8 cellular contexts compared by ENCODE assay signal in genomic region chr6:108947114-108947854, GRCh38.
A peak's percentile ranks its signal among the peaks of the same experiment; 100 is the strongest.
DNase-seq lines count a peak whose midpoint lies in the region; ATAC-seq and TF ChIP-seq lines count a peak whose summit lies in the region.

No MANE protein-coding gene starts in this region.

- no peak overlapping the region for H3K27ac Mint-ChIP-seq in activated CD8-positive, alpha-beta T cell treated with anti-CD3 and anti-CD28 coated beads for 36 hours

- in situ Hi-C loops in gastrocnemius medialis (cut with MboI; ENCODE audit: low sequenced_read_pairs in 4 of 4), result loop anchor here in 3 of 4 donors (10.0 to 25.0 kb wide), 2 partner anchors 115 to 128 kb away; no protein-coding TSS in a partner anchor

- H3K4me1 ChIP-seq in gastrocnemius medialis (peaks cover 66 to 68% of the 10 kb centered on the region in 2 donors), A673 (ENCODE audit: insufficient read depth, low read length, poor library complexity, severe bottlenecking) (no peaks in the 10 kb centered on the region)

- no peaks in the 10 kb centered on the region for H3K36me3 ChIP-seq in gastrocnemius medialis
- H3K36me3 ChIP-seq in A673 (ENCODE audit: insufficient read depth, low read length, poor library complexity, severe bottlenecking), result no peaks in the 10 kb centered on the region

- H3K27me3 ChIP-seq in gastrocnemius medialis, result no peaks in the 10 kb centered on the region
- no peaks in the 10 kb centered on the region for H3K27me3 ChIP-seq in A673 (replicated peaks; ENCODE audit: insufficient read depth, low read depth, low read length, poor library complexity)

- H3K36me3 Mint-ChIP-seq in activated CD8-positive, alpha-beta T cell treated with anti-CD3 and anti-CD28 coated beads for 36 hours (ENCODE audit: low read depth), result no peaks in the 10 kb centered on the region

- no peak overlapping the region for H3K4me3 Mint-ChIP-seq in activated CD8-positive, alpha-beta T cell treated with anti-CD3 and anti-CD28 coated beads for 36 hours

- peak; percentile 60 for DNase-seq in ELR (ENCODE audit: low read depth)
- peak; percentile 75 for DNase-seq in fibroblast of the conjunctiva (ENCODE audit: low read depth)
- no peak for DNase-seq in gastrocnemius medialis
- DNase-seq in A673 (ENCODE audit: low spot score), result no peak
- no peak for DNase-seq in activated CD8-positive, alpha-beta T cell treated with anti-CD3 and anti-CD28 coated beads for 36 hours

- H3K4me1 Mint-ChIP-seq in activated CD8-positive, alpha-beta T cell treated with anti-CD3 and anti-CD28 coated beads for 36 hours (ENCODE audit: low read depth), result peaks cover 35% of the 10 kb centered on the region

- H3K9me3 ChIP-seq in gastrocnemius medialis, result no peaks in the 10 kb centered on the region
- no peaks in the 10 kb centered on the region for H3K9me3 ChIP-seq in A673 (ENCODE audit: low read depth, low read length, poor library complexity, severe bottlenecking)

- ATAC-seq in gastrocnemius medialis, result peak in 1 of 2 donors; percentile 14
- ATAC-seq in HG02798 (IDR thresholded peaks at IDR 0.05; ENCODE audit: poor library complexity, unreplicated experiment), result no peak
- ATAC-seq in GM18870 (IDR thresholded peaks at IDR 0.05; ENCODE audit: unreplicated experiment), result no peak
- no peak for ATAC-seq in activated CD8-positive, alpha-beta T cell treated with anti-CD3 and anti-CD28 coated beads for 36 hours

- no TSS peak for BruUV-seq in A673 (replicated peaks; lab: Mats Ljungman, UMichigan)

- intact Hi-C loops in gastrocnemius medialis (cut with DNase I; ENCODE audit: low total_unique reads), result loop anchor here (5.0 to 10.0 kb wide), 2 partner anchors 125 to 438 kb away; partner anchors contain the start of gene CD164
- intact Hi-C loops in A673 (cut with micrococcal nuclease; ENCODE audit: unreplicated experiment), result no loop called here
- intact Hi-C loops in activated CD8-positive, alpha-beta T cell treated with anti-CD3 and anti-CD28 coated beads for 36 hours (cut with micrococcal nuclease), result no loop called here

- peak overlapping the region; percentile 86 to 91 (median 88) for H3K27ac ChIP-seq in gastrocnemius medialis
- H3K27ac ChIP-seq in A673 (ENCODE audit: low read depth, low read length, poor library complexity, severe bottlenecking), result no peak overlapping the region

- TF ChIP-seq CTCF in gastrocnemius medialis (IDR thresholded peaks at IDR 0.05 in 4 of 5, conservative IDR thresholded peaks at IDR 0.05 in 1 of 5), result no peak
- TF ChIP-seq CTCF in A673 (conservative IDR thresholded peaks at IDR 0.05; ENCODE audit: low read depth, low read length), result no peak
- TF ChIP-seq CTCF in activated CD8-positive, alpha-beta T cell treated with anti-CD3 and anti-CD28 coated beads for 36 hours (IDR thresholded peaks at IDR 0.05), result no peak

- CTCF ChIA-PET in A673 (lab: Charles Lee), result no interaction called here
- CTCF ChIA-PET in activated CD8-positive, alpha-beta T cell treated with anti-CD3 and anti-CD28 coated beads for 36 hours (lab: Charles Lee), result interaction anchor here (1.1 to 1.2 kb wide), 2 partner anchors 33 to 36 kb away, joined by 3 read pairs; no protein-coding TSS in a partner anchor

- H3K9me3 Mint-ChIP-seq in activated CD8-positive, alpha-beta T cell treated with anti-CD3 and anti-CD28 coated beads for 36 hours, result no peaks in the 10 kb centered on the region

- H3K27me3 Mint-ChIP-seq in activated CD8-positive, alpha-beta T cell treated with anti-CD3 and anti-CD28 coated beads for 36 hours, result no peaks in the 10 kb centered on the region

- TF ChIP-seq POLR2A in gastrocnemius medialis (IDR thresholded peaks at IDR 0.05), result peak in 1 of 2 donors; percentile 23

- H3K4me3 ChIP-seq in gastrocnemius medialis (no peak overlapping the region), A673 (ENCODE audit: low read depth, low read length, poor library complexity, severe bottlenecking) (no peak overlapping the region)

- POLR2A ChIA-PET in A673 (lab: Charles Lee; ENCODE audit: low non-redundant PET), result no interaction called here
- POLR2A ChIA-PET in activated CD8-positive, alpha-beta T cell treated with anti-CD3 and anti-CD28 coated beads for 36 hours (lab: Charles Lee), result no interaction called here

TF ChIP-seq in PFSK-1, 5 proteins besides CTCF, POLR2A, EP300 and RAD21:
- 0 out of 2 replicates have a peak, but pooled peaks have one; percentile 53 for TF ChIP-seq POLR2AphosphoS5 (IDR thresholded peaks at IDR 0.05; ENCODE audit: low read depth, low read length)
- TF ChIP-seq FOXP2 (optimal IDR thresholded peaks at IDR 0.05; ENCODE audit: borderline replicate concordance, extremely low read depth, extremely low read length, insufficient read depth), result no peak
- no peak for TF ChIP-seq REST (IDR thresholded peaks at IDR 0.05; ENCODE audit: insufficient read depth in 1 of 2, low read depth in 2 of 2, low read length in 2 of 2)
- TF ChIP-seq SIN3A (IDR thresholded peaks at IDR 0.05; ENCODE audit: borderline replicate concordance, insufficient read depth, low read length), result no peak
- TF ChIP-seq TAF1 (IDR thresholded peaks at IDR 0.05; ENCODE audit: borderline replicate concordance, insufficient read depth, low read length), result peak; percentile 21; the same call in 1 of the 2 replicates

Comparison
In these comparisons a context has a peak if more than half of its experiments do, and no peak if none do; other contexts are left out.
1. DNase-seq: peak in ELR (single experiment) and fibroblast of the conjunctiva (single experiment); none in gastrocnemius medialis (0 of 2), A673 (single experiment) and activated CD8-positive, alpha-beta T cell treated with anti-CD3 and anti-CD28 coated beads for 36 hours (single experiment).